ENCODE assay signal across 8 cellular contexts in the genomic region with DNA sequence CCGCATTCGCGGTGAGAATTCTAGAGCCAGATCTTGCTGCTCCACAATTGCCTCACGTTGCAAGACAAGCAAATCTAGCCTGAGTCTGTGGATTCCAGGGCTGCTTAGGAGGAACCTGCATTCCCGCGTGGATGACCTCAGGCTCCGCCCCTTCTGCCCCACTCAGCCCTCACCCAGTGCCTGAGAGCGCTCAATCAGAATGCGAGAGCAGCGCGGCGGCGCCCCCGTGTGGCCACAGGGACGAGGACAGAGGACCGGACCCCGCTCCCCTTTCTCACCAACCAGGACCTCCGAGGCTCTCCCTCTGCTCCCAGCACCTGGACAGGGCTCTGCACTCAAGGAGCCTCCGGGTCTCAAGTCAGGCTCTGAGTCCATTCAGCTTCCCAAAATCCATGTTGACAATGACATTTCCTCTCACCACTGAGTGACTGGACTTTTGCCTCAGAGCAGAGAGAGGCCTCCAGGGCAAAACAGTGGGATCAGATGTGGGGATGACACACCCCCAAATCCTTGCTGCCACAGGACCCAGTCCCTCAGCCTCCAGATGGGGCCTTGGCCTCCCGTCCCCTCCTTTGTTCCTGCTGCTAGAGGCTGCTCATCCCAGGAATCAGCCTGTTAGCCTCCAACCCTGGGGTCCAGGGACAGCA. TPM values are rescaled to one million over a fixed set of nuclear protein-coding genes. Genes with fewer than 3 reads are reported as not detected.
DNase-seq lines count a peak whose midpoint lies in the region; TF ChIP-seq lines count a peak whose summit lies in the region.

No MANE protein-coding gene starts in this region.

- no peaks in the 10 kb centered on the region for H3K36me3 Mint-ChIP-seq in nephron (ENCODE audit: low read depth)

- DNase-seq in DMS 273 (lab: John Stamatoyannopoulos, UW; ENCODE audit: unreplicated experiment) (peak; percentile 87), DMS 273 treated with DMSO at 0.1 percent for 48 hours (lab: John Stamatoyannopoulos, UW) (no peak), HUDEP-2 (lab: John Stamatoyannopoulos, UW; ENCODE audit: unreplicated experiment in 76 of 76) (peak in 73 of 76 experiments; percentile 22 to 87 (median 72)), fibroblast of mammary gland (ENCODE audit: low read depth) (peak; percentile 53)
- DNase-seq in activated T-cell treated with anti-CD3 and anti-CD28 coated beads, Interleukin-2, amount 50 U/mL, for 48 hours, result peak; percentile 93 to 95
- peak; percentile 78 for DNase-seq in stimulated activated naive CD4-positive, alpha-beta T cell treated with Interleukin-2 at 50 U/mL for 16 hours (lab: John Stamatoyannopoulos, UW)

- peaks cover 54% of the 10 kb centered on the region for H3K27me3 Mint-ChIP-seq in nephron (ENCODE audit: low read depth)

- H3K27ac Mint-ChIP-seq in nephron, result no peak overlapping the region

- peak; percentile 79 for TF ChIP-seq CTCF in fibroblast of mammary gland (conservative IDR thresholded peaks at IDR 0.05; ENCODE audit: control insufficient read depth, insufficient read depth, low read depth, low read length)
- TF ChIP-seq CTCF in nephron (IDR thresholded peaks at IDR 0.05; ENCODE audit: unreplicated experiment in 3 of 3), result peak; percentile 78 to 93 (median 80)

- no peaks in the 10 kb centered on the region for H3K9me3 Mint-ChIP-seq in nephron

- H3K4me1 Mint-ChIP-seq in nephron, result no peaks in the 10 kb centered on the region

- H3K4me3 ChIP-seq in fibroblast of mammary gland (ENCODE audit: control insufficient read depth, low read depth, low read length), result no peak overlapping the region

- no peak overlapping the region for H3K4me3 Mint-ChIP-seq in nephron

TF ChIP-seq in PFSK-1, 5 proteins besides CTCF, POLR2A, EP300 and RAD21:
- no peak for TF ChIP-seq POLR2AphosphoS5 (IDR thresholded peaks at IDR 0.05; ENCODE audit: low read depth, low read length)
- peak; percentile 49 to 73; a peak in 2 of 4 replicates for TF ChIP-seq REST (IDR thresholded peaks at IDR 0.05; ENCODE audit: insufficient read depth in 1 of 2, low read depth in 2 of 2, low read length in 2 of 2)
- TF ChIP-seq TAF1 (IDR thresholded peaks at IDR 0.05; ENCODE audit: borderline replicate concordance, insufficient read depth, low read length), result no peak
- peak; percentile 44 for TF ChIP-seq FOXP2 (optimal IDR thresholded peaks at IDR 0.05; ENCODE audit: borderline replicate concordance, extremely low read depth, extremely low read length, insufficient read depth)
- no peak for TF ChIP-seq SIN3A (IDR thresholded peaks at IDR 0.05; ENCODE audit: borderline replicate concordance, insufficient read depth, low read length)

RNA-seq across cellular contexts. Expression of gene RPP21, which starts 52.0 kb away (rescaled TPM):
- 160 TPM for polyA plus RNA-seq in PFSK-1 (2012; ENCODE audit: insufficient read length, low read depth)
